In genomic region chr5:17880869-17881268, GRCh38 we compare ENCODE assay signal across 4 cellular contexts.
TF ChIP-seq lines count a peak whose summit lies in the region.

No MANE protein-coding gene starts in this region.

TF ChIP-seq in HepG2, 621 proteins besides CTCF, POLR2A, EP300 and RAD21:
- TF ChIP-seq STAT5B (CRISPR knock-in tag; IDR thresholded peaks at IDR 0.05), result no peak
- no peak for TF ChIP-seq ZNF709 (CRISPR knock-in tag; IDR thresholded peaks at IDR 0.05)
- peak; percentile 90 to 95 for TF ChIP-seq MAFK (conservative IDR thresholded peaks at IDR 0.05 in 1 of 2, IDR thresholded peaks at IDR 0.05 in 1 of 2; ENCODE audit: low read length in 2 of 2)
- no peak for TF ChIP-seq AHR (CRISPR knock-in tag; IDR thresholded peaks at IDR 0.05)
- TF ChIP-seq MAFF (IDR thresholded peaks at IDR 0.05; ENCODE audit: low read depth, low read length), result peak; percentile 92
- TF ChIP-seq YEATS4 (CRISPR knock-in tag; IDR thresholded peaks at IDR 0.05; ENCODE audit: borderline replicate concordance), result no peak

TF ChIP-seq in IMR-90, 13 proteins besides CTCF, POLR2A, EP300 and RAD21:
- peak; percentile 87 for TF ChIP-seq MAFK (IDR thresholded peaks at IDR 0.05; ENCODE audit: low read depth, low read length)
- TF ChIP-seq, protein P1, sequence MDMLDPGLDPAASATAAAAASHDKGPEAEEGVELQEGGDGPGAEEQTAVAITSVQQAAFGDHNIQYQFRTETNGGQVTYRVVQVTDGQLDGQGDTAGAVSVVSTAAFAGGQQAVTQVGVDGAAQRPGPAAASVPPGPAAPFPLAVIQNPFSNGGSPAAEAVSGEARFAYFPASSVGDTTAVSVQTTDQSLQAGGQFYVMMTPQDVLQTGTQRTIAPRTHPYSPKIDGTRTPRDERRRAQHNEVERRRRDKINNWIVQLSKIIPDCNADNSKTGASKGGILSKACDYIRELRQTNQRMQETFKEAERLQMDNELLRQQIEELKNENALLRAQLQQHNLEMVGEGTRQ (IDR thresholded peaks at IDR 0.05; ENCODE audit: low read depth, low read length), result no peak

TF ChIP-seq in H1, 55 proteins besides CTCF, POLR2A, EP300 and RAD21:
- TF ChIP-seq KDM5A (IDR thresholded peaks at IDR 0.05; ENCODE audit: low read length) (no peak), MAFK (IDR thresholded peaks at IDR 0.05; ENCODE audit: low read depth, low read length) (peak; percentile 23; the same call in 1 of the 2 replicates), POLR2AphosphoS5 (IDR thresholded peaks at IDR 0.05; ENCODE audit: low read depth, low read length) (no peak), GABPA (IDR thresholded peaks at IDR 0.05; ENCODE audit: borderline replicate concordance, insufficient read depth, low read length) (no peak)

TF ChIP-seq in SK-N-SH, 30 proteins besides CTCF, POLR2A, EP300 and RAD21:
- TF ChIP-seq, protein P2, sequence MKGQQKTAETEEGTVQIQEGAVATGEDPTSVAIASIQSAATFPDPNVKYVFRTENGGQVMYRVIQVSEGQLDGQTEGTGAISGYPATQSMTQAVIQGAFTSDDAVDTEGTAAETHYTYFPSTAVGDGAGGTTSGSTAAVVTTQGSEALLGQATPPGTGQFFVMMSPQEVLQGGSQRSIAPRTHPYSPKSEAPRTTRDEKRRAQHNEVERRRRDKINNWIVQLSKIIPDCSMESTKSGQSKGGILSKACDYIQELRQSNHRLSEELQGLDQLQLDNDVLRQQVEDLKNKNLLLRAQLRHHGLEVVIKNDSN (IDR thresholded peaks at IDR 0.05; ENCODE audit: borderline replicate concordance, low read depth), result no peak
- no peak for TF ChIP-seq IRF3 (IDR thresholded peaks at IDR 0.05; ENCODE audit: low read depth, low read length)
- TF ChIP-seq RXRA (IDR thresholded peaks at IDR 0.05; ENCODE audit: borderline replicate concordance, low read depth), result no peak
- TF ChIP-seq POLR2AphosphoS5 (IDR thresholded peaks at IDR 0.05; ENCODE audit: low read depth, low read length), result no peak
- TF ChIP-seq, protein P1 (IDR thresholded peaks at IDR 0.05; ENCODE audit: borderline replicate concordance, low read depth, low read length), result no peak
- no peak for TF ChIP-seq MXI1 (IDR thresholded peaks at IDR 0.05; ENCODE audit: low read depth, low read length)
- no peak for TF ChIP-seq RCOR1 (IDR thresholded peaks at IDR 0.05; ENCODE audit: low read length)
- no peak for TF ChIP-seq GABPA (IDR thresholded peaks at IDR 0.05; ENCODE audit: low read depth)
- no peak for TF ChIP-seq JUND (IDR thresholded peaks at IDR 0.05)
TF ChIP-seq in SK-N-SH: peak in this region for 0.
